In the genomic region with DNA sequence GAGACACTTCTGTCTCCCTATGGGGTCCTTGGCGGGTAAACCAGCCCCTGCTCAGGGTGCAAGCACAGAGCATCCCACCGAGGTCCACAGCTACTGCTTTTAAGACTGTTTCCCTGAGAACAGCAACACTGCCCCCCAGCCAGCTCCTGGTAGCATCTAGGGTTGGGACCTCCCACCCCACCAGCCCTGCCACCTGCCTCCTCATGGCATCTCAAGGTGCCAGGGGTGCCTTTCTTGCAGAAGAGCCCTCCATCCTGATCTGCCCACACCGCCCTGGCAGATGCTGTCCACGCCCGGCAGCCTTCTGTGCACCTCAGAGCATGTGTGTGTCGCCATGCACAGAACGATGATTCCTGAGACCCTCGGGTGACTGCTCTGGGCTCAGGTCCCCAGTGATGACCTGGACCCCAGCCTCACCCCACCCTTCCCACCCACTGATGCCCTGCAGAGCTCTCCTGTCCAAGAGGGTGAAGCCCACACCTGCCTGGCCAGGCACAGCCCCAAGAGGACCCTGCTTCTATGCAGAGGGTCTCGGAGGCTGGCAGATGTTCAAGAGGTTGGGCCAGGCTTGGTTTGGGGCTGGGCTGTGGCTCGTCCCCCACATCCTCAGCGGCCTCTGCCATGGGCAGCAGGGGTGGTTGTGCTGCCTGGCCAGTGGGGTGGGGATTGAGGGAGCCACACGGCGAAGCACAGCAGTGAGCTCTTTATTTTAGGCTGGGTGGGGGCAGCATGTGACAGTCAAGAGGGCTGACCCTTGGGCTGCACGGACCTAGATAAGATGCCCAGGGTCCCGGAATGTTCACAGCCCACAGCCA, we compare ENCODE assay signal across 15 cellular contexts. TPM values are rescaled to one million over a fixed set of nuclear protein-coding genes. Genes with fewer than 3 reads are reported as not detected.
DNase-seq lines count a peak whose midpoint lies in the region; ATAC-seq, FAIRE-seq and TF ChIP-seq lines count a peak whose summit lies in the region.
"Had no signal": no experiment of that assay in that cellular context is flagged by ENCODE, and none has a peak within 500 bp of the region (broad histone marks: within the 10 kb centered on the region; RNA-seq: fewer than 3 reads in every experiment).

No MANE protein-coding gene starts in this region.

- peaks cover 2% of the 10 kb centered on the region for H3K79me1 ChIP-seq in neuronal stem cell (ENCODE audit: low read depth, low read length)

- H2BK5ac ChIP-seq in neuronal stem cell (ENCODE audit: low read length), result no peak overlapping the region

- no peaks in the 10 kb centered on the region for H3K79me2 ChIP-seq in DND-41 (ENCODE audit: insufficient read depth, low read length)

- no CpG with 5 or more reads among the region's 15 CpGs for WGBS in neuronal stem cell (ENCODE audit: extremely low coverage in 2 of 2, insufficient read length in 2 of 2, insufficient replicate concordance in 1 of 2), 2 donors
- WGBS in small intestine, 3 donors, result 83% methylated on average over 15 of the region's 15 CpGs

- peak overlapping the region; percentile 69 for H3K4me2 ChIP-seq in DND-41 (ENCODE audit: insufficient read depth, low read length)
- no peak overlapping the region for H3K4me2 ChIP-seq in neuronal stem cell (ENCODE audit: insufficient read depth, low read length, poor library complexity, severe bottlenecking)

- H3K9me3 ChIP-seq in DND-41 (ENCODE audit: insufficient read depth, low read length, severe bottlenecking) (no peaks in the 10 kb centered on the region), neuronal stem cell (replicated peaks in 1 of 2; ENCODE audit: control insufficient read depth in 2 of 2, insufficient read depth in 1 of 2, low read depth in 1 of 2, low read length in 2 of 2) (no peaks in the 10 kb centered on the region), small intestine (ENCODE audit: control insufficient read depth, low read depth) (no peaks in the 10 kb centered on the region)
- H3K9me3 ChIP-seq: psoas muscle, upper lobe of right lung had no signal

- H4K91ac ChIP-seq in neuronal stem cell (ENCODE audit: low read depth, low read length, poor library complexity), result no peak overlapping the region

- peak overlapping the region; percentile 44 for H3K9ac ChIP-seq in DND-41 (ENCODE audit: low read depth, low read length)
- peak overlapping the region; percentile 50 for H3K9ac ChIP-seq in neuronal stem cell (ENCODE audit: low read depth, low read length, poor library complexity)

- H2AK5ac ChIP-seq in neuronal stem cell (ENCODE audit: low read depth, low read length), result peak overlapping the region; percentile 85

- H3K36me3 ChIP-seq in DND-41 (ENCODE audit: insufficient read depth, low read length) (no peaks in the 10 kb centered on the region), neuronal stem cell (replicated peaks in 1 of 2; ENCODE audit: control insufficient read depth in 2 of 2, insufficient read depth in 2 of 2, low read length in 2 of 2) (no peaks in the 10 kb centered on the region), small intestine (ENCODE audit: control insufficient read depth in 2 of 2, insufficient read depth in 2 of 2, low read length in 2 of 2) (no peaks in the 10 kb centered on the region)
- H3K36me3 ChIP-seq: upper lobe of right lung had no signal

- H3K27me3 ChIP-seq in DND-41 (ENCODE audit: insufficient read depth, low read length, poor library complexity) (no peaks in the 10 kb centered on the region), neuronal stem cell (ENCODE audit: control insufficient read depth in 3 of 3, insufficient read depth in 3 of 3, low read depth in 1 of 3, low read length in 3 of 3) (peaks cover 0 to 2% (median 0%) of the 10 kb centered on the region in 3 experiments), small intestine (ENCODE audit: control insufficient read depth in 2 of 2, insufficient read depth in 2 of 2, low read length in 2 of 2) (no peaks in the 10 kb centered on the region)
- H3K27me3 ChIP-seq: upper lobe of right lung had no signal

- peak overlapping the region; percentile 37 for H3K23ac ChIP-seq in neuronal stem cell (ENCODE audit: low read depth, low read length, poor library complexity)

- H2BK15ac ChIP-seq in neuronal stem cell (ENCODE audit: low read length), result no peak overlapping the region

- DNase-seq in DND-41, result no peak
- DNase-seq in Jurkat, Clone E6-1 (ENCODE audit: low read depth, low spot score), result no peak
- no peak for DNase-seq in neuronal stem cell (ENCODE audit: low spot score)
- DNase-seq in small intestine, result no peak
- DNase-seq in NCI-H1436 (lab: John Stamatoyannopoulos, UW), result no peak
- no peak for DNase-seq in NCI-H446 treated with DMSO at 0.1 percent for 48 hours (lab: John Stamatoyannopoulos, UW)
- DNase-seq: activated T-cell treated with anti-CD3 and anti-CD28 coated beads for 4 hours, T1000 had no signal

- H3K27ac ChIP-seq in DND-41 (ENCODE audit: low read length) (0 out of 2 replicates have a peak overlapping the region, but pooled peaks have one; percentile 16), cingulate gyrus (ENCODE audit: low read depth, low read length) (peak overlapping the region; percentile 63), neuronal stem cell (replicated peaks; ENCODE audit: low read length) (no peak overlapping the region), small intestine (ENCODE audit: low read depth in 1 of 2, low read length in 1 of 2) (no peak overlapping the region)
- H3K27ac ChIP-seq: coronary artery, psoas muscle, upper lobe of right lung had no signal

- H2BK12ac ChIP-seq in neuronal stem cell (ENCODE audit: low read length), result no peak overlapping the region

- H3K14ac ChIP-seq in neuronal stem cell (ENCODE audit: low read length), result no peak overlapping the region

- H3K4me1 ChIP-seq in DND-41 (ENCODE audit: insufficient read depth, low read length) (peaks cover 21% of the 10 kb centered on the region), neuronal stem cell (ENCODE audit: control insufficient read depth in 2 of 2, insufficient read depth in 1 of 2, low read depth in 1 of 2, low read length in 2 of 2) (peaks cover 4 to 12% of the 10 kb centered on the region in 2 donors), small intestine (ENCODE audit: control insufficient read depth in 2 of 2, insufficient read depth in 1 of 2, low read depth in 1 of 2, low read length in 1 of 2) (peaks cover 0 to 3% of the 10 kb centered on the region in 2 donors)

- H2AFZ ChIP-seq in DND-41 (ENCODE audit: low read depth, low read length) (peak overlapping the region; percentile 74), neuronal stem cell (ENCODE audit: low read length) (peak overlapping the region; percentile 75)

- no peak overlapping the region for H3K4ac ChIP-seq in neuronal stem cell (ENCODE audit: low read length)

- peak overlapping the region; percentile 31 for H2BK120ac ChIP-seq in neuronal stem cell (ENCODE audit: low read depth, low read length)

- peak overlapping the region; percentile 35 for H3K18ac ChIP-seq in neuronal stem cell (ENCODE audit: low read length)

- no peak for FAIRE-seq in small intestine (lab: Jason Lieb, UNC)

- ATAC-seq in DND-41 (ENCODE audit: insufficient read depth, low read depth) (no peak), HG03460 (IDR thresholded peaks at IDR 0.05; ENCODE audit: unreplicated experiment) (no peak)
- ATAC-seq: naive thymus-derived CD8-positive, alpha-beta T cell had no signal

- H4K8ac ChIP-seq in neuronal stem cell (ENCODE audit: low read depth, low read length), result peak overlapping the region; percentile 23

- H4K20me1 ChIP-seq in DND-41 (ENCODE audit: insufficient read depth, low read length), result no peaks in the 10 kb centered on the region; the same call in 1 of the 2 replicates

- TF ChIP-seq CTCF in DND-41 (IDR thresholded peaks at IDR 0.05; ENCODE audit: borderline replicate concordance, extremely low read depth, low read length, poor library complexity, severe bottlenecking), result no peak

- peak overlapping the region in 1 of 2 experiments; percentile 50; a peak in 2 of 4 replicates for H3K4me3 ChIP-seq in DND-41 (ENCODE audit: low read depth in 1 of 2, low read length in 2 of 2)
- peak overlapping the region; percentile 24 for H3K4me3 ChIP-seq in Jurkat, Clone E6-1 (ENCODE audit: low read length)
- no peak overlapping the region for H3K4me3 ChIP-seq in neuronal stem cell (ENCODE audit: low read length in 2 of 2)
- H3K4me3 ChIP-seq in small intestine (ENCODE audit: low read depth in 1 of 2, low read length in 2 of 2), result no peak overlapping the region
- H3K4me3 ChIP-seq: coronary artery, lung, psoas muscle, upper lobe of right lung had no signal

RNA-seq across cellular contexts. Expression of gene SPATA2L, which starts 5.1 kb away (rescaled TPM):
- 6.1 TPM for polyA plus RNA-seq in Jurkat, Clone E6-1 (2012; ENCODE audit: insufficient read depth, insufficient read length)
- 5.0 TPM for polyA plus RNA-seq in neuronal stem cell (2013, experiment 1 of 2)
- polyA plus RNA-seq in neuronal stem cell (2013, experiment 2 of 2), result 5.5 TPM
- polyA plus RNA-seq in small intestine, result 10 to 100 TPM in 2 of 3 donors, 1 to 10 TPM in 1; 9.2 to 42.7 (median 29.7) TPM

RNA-seq across cellular contexts. Expression of gene VPS9D1, which starts 14.0 kb away (rescaled TPM):
- polyA plus RNA-seq in Jurkat, Clone E6-1 (2012; ENCODE audit: insufficient read depth, insufficient read length), result 2.6 TPM
- 5.9 TPM for polyA plus RNA-seq in neuronal stem cell (2013, experiment 1 of 2)
- polyA plus RNA-seq in neuronal stem cell (2013, experiment 2 of 2), result 6.0 TPM
- 10 to 100 TPM; 14.4 to 48.5 (median 43.2) TPM for polyA plus RNA-seq in small intestine

RNA-seq across cellular contexts. Expression of gene ZNF276, which starts 14.7 kb away (rescaled TPM):
- 38.3 TPM for polyA plus RNA-seq in Jurkat, Clone E6-1 (2012; ENCODE audit: insufficient read depth, insufficient read length)
- 7.1 TPM for polyA plus RNA-seq in neuronal stem cell (2013, experiment 1 of 2)
- polyA plus RNA-seq in neuronal stem cell (2013, experiment 2 of 2), result 7.7 TPM
- 10 to 100 TPM; 19.3 to 37.1 (median 26.2) TPM for polyA plus RNA-seq in small intestine

RNA-seq across cellular contexts. Expression of gene CDK10, which starts 20.2 kb away (rescaled TPM):
- polyA plus RNA-seq in Jurkat, Clone E6-1 (2012; ENCODE audit: insufficient read depth, insufficient read length), result 115 TPM
- 59.5 TPM for polyA plus RNA-seq in neuronal stem cell (2013, experiment 1 of 2)
- polyA plus RNA-seq in neuronal stem cell (2013, experiment 2 of 2), result 57.9 TPM
- 100 to 1,000 TPM; 100 to 239 (median 169) TPM for polyA plus RNA-seq in small intestine

RNA-seq across cellular contexts. Expression of gene SPATA33, which starts 49.0 kb away (rescaled TPM):
- polyA plus RNA-seq in Jurkat, Clone E6-1 (2012; ENCODE audit: insufficient read depth, insufficient read length), result 21.3 TPM
- 28.9 TPM for polyA plus RNA-seq in neuronal stem cell (2013, experiment 1 of 2)
- 29.1 TPM for polyA plus RNA-seq in neuronal stem cell (2013, experiment 2 of 2)
- 10 to 100 TPM in 1 of 3 donors, 1 to 10 TPM in 2; 6.5 to 17.0 (median 6.8) TPM for polyA plus RNA-seq in small intestine

Comparison
In these comparisons a context has a peak if more than half of its experiments do, and no peak if none do; other contexts are left out.
1. H3K27ac ChIP-seq: peak in DND-41 (single experiment) and cingulate gyrus (single experiment); none in neuronal stem cell (single experiment) and small intestine (0 of 2).